In the genomic region with DNA sequence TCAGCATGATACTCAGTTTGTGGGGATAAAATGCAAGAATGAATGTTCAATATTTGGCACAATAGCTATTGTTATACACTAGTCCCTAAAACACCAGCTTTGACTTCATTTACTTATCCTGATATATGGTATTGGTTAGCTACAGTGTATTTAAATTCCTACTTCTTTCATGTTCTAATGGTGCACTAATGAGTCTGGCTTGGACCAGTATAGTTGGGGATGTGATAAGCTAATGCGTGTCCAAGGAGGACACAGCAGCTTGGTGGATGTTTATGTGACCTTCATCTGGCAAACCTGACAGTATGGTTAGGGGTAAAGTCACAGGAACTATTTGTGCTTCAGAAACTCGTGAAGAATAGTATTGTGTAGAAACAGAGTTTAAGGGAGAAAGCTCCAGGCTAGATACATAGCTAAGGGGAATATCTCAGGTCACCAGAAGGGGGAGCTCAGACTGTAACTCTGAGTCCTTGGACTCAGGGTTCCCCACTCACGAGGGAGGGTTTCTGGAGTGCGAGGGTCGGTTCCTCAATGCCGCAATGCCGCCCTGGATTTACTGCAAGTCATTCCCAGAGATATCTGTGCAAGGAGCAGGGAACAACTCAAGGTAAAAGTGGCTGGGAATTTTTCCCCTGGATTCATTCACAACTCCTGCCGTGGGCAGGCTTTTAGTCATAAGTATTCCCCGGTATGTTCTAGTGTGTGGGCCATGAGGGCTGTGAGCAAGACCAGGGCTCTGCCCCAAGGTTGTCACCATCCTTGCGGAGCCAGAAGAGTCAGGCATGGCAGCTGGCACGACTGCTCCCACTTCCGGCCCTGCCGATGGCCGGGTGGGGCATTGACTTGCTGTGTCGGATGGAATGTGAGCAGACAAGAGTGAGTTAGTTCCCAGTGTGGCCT, we compare ENCODE assay signal across 7 cellular contexts. TPM values are rescaled to one million over a fixed set of nuclear protein-coding genes. Genes with fewer than 3 reads are reported as not detected.
DNase-seq lines count a peak whose midpoint lies in the region; ATAC-seq and TF ChIP-seq lines count a peak whose summit lies in the region.

No MANE protein-coding gene starts in this region.

- peaks cover 6% of the 10 kb centered on the region; the same call in 1 of the 2 replicates for H3K27me3 Mint-ChIP-seq in HFFc6 (ENCODE audit: insufficient read depth)

- no peaks in the 10 kb centered on the region for H3K36me3 ChIP-seq in GM06990 (ENCODE audit: control insufficient read depth, insufficient read depth, low read length)
- H3K36me3 ChIP-seq in Peyer's patch = no peaks in the 10 kb centered on the region
- H3K36me3 ChIP-seq in lung (ENCODE audit: control insufficient read depth in 2 of 2, insufficient read depth in 2 of 2, low read length in 2 of 2) = no peaks in the 10 kb centered on the region
- H3K36me3 ChIP-seq in upper lobe of right lung = no peaks in the 10 kb centered on the region

- H3K4me3 ChIP-seq in GM06990 (replicated peaks; ENCODE audit: low read depth, low read length) (no peak overlapping the region), Peyer's patch (no peak overlapping the region), lung (no peak overlapping the region), upper lobe of right lung (no peak overlapping the region)

- 0 out of 2 replicates have a peak, but pooled peaks cover 6% of the 10 kb centered on the region for H3K4me1 Mint-ChIP-seq in HFFc6 (ENCODE audit: low read depth)

- H3K27me3 ChIP-seq in GM06990 (replicated peaks; ENCODE audit: control insufficient read depth, insufficient read depth, low read length) (no peaks in the 10 kb centered on the region; the same call in 1 of the 2 replicates), Peyer's patch (no peaks in the 10 kb centered on the region), lung (ENCODE audit: control insufficient read depth, insufficient read depth) (no peaks in the 10 kb centered on the region), upper lobe of right lung (no peaks in the 10 kb centered on the region)

- no peak overlapping the region for H3K27ac ChIP-seq in Peyer's patch
- H3K27ac ChIP-seq in lung (ENCODE audit: low read depth in 1 of 2, low read length in 1 of 2) = no peak overlapping the region
- H3K27ac ChIP-seq in upper lobe of right lung = no peak overlapping the region

- intact Hi-C loops in upper lobe of right lung (cut with DNase I) = no loop called here

- no peak for DNase-seq in GM06990 (ENCODE audit: extremely low read depth, insufficient read length)
- DNase-seq in HFFc6 = peak; percentile 36
- peak in 1 of 3 donors; percentile 58 for DNase-seq in Peyer's patch
- peak; percentile 58 for DNase-seq in dedifferentiated amniotic fluid mesenchymal stem cell (ENCODE audit: extremely low spot score)
- no peak for DNase-seq in lung (ENCODE audit: low spot score)
- no peak for DNase-seq in upper lobe of right lung
- DNase-seq in HK-2 (ENCODE audit: unreplicated experiment) = no peak

- TF ChIP-seq CTCF in GM06990 (IDR thresholded peaks at IDR 0.05; ENCODE audit: insufficient read depth, low read length, poor library complexity, severe bottlenecking) = peak; percentile 84
- TF ChIP-seq CTCF in HFFc6 (IDR thresholded peaks at IDR 0.05) = peak; percentile 89
- peak in 5 of 6 experiments; percentile 16 to 62 (median 42) for TF ChIP-seq CTCF in Peyer's patch (IDR thresholded peaks at IDR 0.05)
- TF ChIP-seq CTCF in lung (IDR thresholded peaks at IDR 0.05; ENCODE audit: control extremely low read depth, extremely low read depth) = peak; percentile 47
- TF ChIP-seq CTCF in upper lobe of right lung (IDR thresholded peaks at IDR 0.05) = peak; percentile 73

- no peaks in the 10 kb centered on the region for H3K9me3 Mint-ChIP-seq in HFFc6

- 53 to 57% methylated on average over 15 of the region's 15 CpGs for WGBS in lung, 2 donors

- H3K4me1 ChIP-seq in Peyer's patch (peaks cover 0 to 10% (median 0%) of the 10 kb centered on the region in 4 donors), lung (ENCODE audit: control insufficient read depth in 2 of 2, insufficient read depth in 2 of 2, low read length in 2 of 2) (no peaks in the 10 kb centered on the region), upper lobe of right lung (peaks cover 3% of the 10 kb centered on the region)

- TF ChIP-seq POLR2A in Peyer's patch (IDR thresholded peaks at IDR 0.05) = no peak

- ATAC-seq in lung (ENCODE audit: insufficient read depth, low FRiP score) = no peak
- peak; percentile 89 for ATAC-seq in upper lobe of right lung

- no peak overlapping the region for H3K27ac Mint-ChIP-seq in HFFc6

- no peak overlapping the region for H3K4me3 Mint-ChIP-seq in HFFc6

- no peaks in the 10 kb centered on the region for H3K9me3 ChIP-seq in Peyer's patch
- H3K9me3 ChIP-seq in lung (ENCODE audit: control insufficient read depth in 2 of 2, insufficient read depth in 1 of 2, low read length in 1 of 2) = no peaks in the 10 kb centered on the region
- no peaks in the 10 kb centered on the region for H3K9me3 ChIP-seq in upper lobe of right lung

- H3K36me3 Mint-ChIP-seq in HFFc6 (ENCODE audit: low read depth) = no peaks in the 10 kb centered on the region

RNA-seq across cellular contexts. Expression of a gene that starts 14.5 kb away (rescaled TPM):
- total RNA-seq in HFFc6 (2021; fragmentation: NEBNext Ultra II Directional; extraction: Animal tissue kit (Norgen Biotek cat#: 25700)) = under 1 TPM in 2 of 6 experiments, not detected in 4; 0.25 to 0.36 TPM
- total RNA-seq in Peyer's patch (10 to 100 TPM in 2 of 4 donors, 1 to 10 TPM in 2; 2.3 to 18.2 (median 7.0) TPM), lung (100 to 1,000 TPM in 1 of 2 donors, 1 to 10 TPM in 1; 7.3 to 119 TPM), upper lobe of right lung (17.0 TPM)
- polyA plus RNA-seq in lung = 100 to 1,000 TPM in 1 of 2 donors, 1 to 10 TPM in 1; 9.2 to 902 TPM

Comparison
In these comparisons a context has a peak if more than half of its experiments do, and no peak if none do; other contexts are left out.
1. DNase-seq: peak in HFFc6 (single experiment) and dedifferentiated amniotic fluid mesenchymal stem cell (single experiment); none in GM06990 (single experiment), lung (single experiment), upper lobe of right lung (single experiment) and HK-2 (single experiment).
2. Peak in every context shown above with its lines, with median percentiles within 50 percentile points of each other: CTCF ChIP-seq.